ENCODE assay signal across 8 cellular contexts in the genomic region with DNA sequence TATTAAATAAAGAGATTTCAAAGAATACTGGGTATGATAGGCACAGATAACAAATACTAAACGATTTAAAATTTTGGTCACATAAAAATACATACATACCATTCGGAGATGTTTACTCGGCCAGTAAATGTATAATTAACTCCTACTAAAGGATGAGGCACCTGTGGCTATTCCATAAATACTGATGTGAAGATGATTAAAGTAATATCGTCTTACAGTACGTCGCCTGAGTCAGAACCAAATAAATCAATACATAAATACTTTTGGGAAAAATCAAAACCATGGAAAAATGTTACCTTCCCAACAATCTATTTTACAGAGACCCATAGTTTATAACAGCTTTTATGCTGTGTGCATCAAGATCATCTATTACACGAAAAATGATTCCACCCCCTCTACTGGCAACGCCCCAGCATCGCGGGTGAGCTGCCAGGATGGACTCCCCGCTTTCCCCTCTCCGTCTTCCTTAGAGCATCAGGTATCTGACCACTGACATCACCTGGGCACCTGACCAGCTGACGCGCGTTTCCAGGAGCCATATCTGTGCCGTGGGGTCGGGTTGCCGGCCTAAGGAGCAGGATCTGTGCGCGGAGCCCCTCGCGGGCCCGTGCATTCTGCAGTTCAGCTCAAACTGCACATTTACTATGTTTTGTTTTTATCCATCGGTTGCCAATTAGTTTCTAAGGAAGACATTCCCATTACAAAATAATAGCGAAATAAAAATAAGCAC.
DNase-seq lines count a peak whose midpoint lies in the region; ATAC-seq and TF ChIP-seq lines count a peak whose summit lies in the region.

No MANE protein-coding gene starts in this region.

- peak; percentile 42 for TF ChIP-seq CTCF in AG09309 (IDR thresholded peaks at IDR 0.05; ENCODE audit: control insufficient read depth, insufficient read depth, low read depth, low read length, missing control alignments)

- DNase-seq in AG09309 (ENCODE audit: low read depth), result no peak
- peak; percentile 17 for DNase-seq in NCI-H226
- DNase-seq in cerebellar nuclear complex (lab: John Stamatoyannopoulos, UW), result peak; percentile 29 to 80
- DNase-seq in kidney glomerular epithelial cell (lab: John Stamatoyannopoulos, UW), result peak; percentile 66
- peak; percentile 66 to 72 for DNase-seq in stimulated activated CD4-positive, alpha-beta T cell treated with anti-CD3 and anti-CD28 coated beads, Interleukin-2, amount 100 ng/mL, for 24 hours

- H3K4me3 ChIP-seq in AG09309 (ENCODE audit: control insufficient read depth, low read depth, low read length), result peak overlapping the region; percentile 74

- ATAC-seq in GM18907 (IDR thresholded peaks at IDR 0.05; ENCODE audit: unreplicated experiment) (peak; percentile 73), HG03196 (IDR thresholded peaks at IDR 0.05; ENCODE audit: unreplicated experiment) (peak; percentile 62)
- ATAC-seq in activated CD4-positive, CD25-positive, alpha-beta regulatory T cell treated with anti-CD3 and anti-CD28 coated beads, Interleukin-2, amount 50 U/mL, for 24 hours, result peak; percentile 63 to 67
